ENCODE assay signal across 1 cellular context in genomic region chr9:132942541-132943182, GRCh38.
TF ChIP-seq lines count a peak whose summit lies in the region.

No MANE protein-coding gene starts in this region.

TF ChIP-seq in HepG2, 621 proteins besides CTCF, POLR2A, EP300 and RAD21:
- TF ChIP-seq EZH2 (conservative IDR thresholded peaks at IDR 0.05; ENCODE audit: low read depth, low read length): no peak
TF ChIP-seq in HepG2: peak in this region for 0.
